Comparison of ENCODE assay signal across 1 cellular context in the genomic region with DNA sequence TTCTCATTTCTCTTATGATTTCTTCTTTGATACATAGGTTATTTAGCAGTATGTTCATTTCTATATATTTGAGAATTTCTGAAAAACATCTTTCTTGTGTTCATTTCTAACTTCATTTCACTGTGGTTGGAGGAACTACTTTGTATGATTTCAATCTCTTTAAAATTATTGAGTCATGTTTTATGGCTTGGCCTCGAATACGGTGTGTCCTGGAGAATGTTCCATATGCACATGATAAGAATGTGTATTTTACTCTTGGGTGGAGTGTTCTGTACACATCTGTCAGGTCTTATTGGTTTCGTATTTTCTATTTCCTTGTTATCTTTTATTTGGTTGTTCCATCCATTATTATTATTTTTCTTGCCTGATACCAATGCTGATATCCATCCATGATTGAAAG.
TF ChIP-seq lines count a peak whose summit lies in the region.

No MANE protein-coding gene starts in this region.

TF ChIP-seq in GM23338, 12 proteins besides CTCF, POLR2A, EP300 and RAD21:
- TF ChIP-seq, protein P1, sequence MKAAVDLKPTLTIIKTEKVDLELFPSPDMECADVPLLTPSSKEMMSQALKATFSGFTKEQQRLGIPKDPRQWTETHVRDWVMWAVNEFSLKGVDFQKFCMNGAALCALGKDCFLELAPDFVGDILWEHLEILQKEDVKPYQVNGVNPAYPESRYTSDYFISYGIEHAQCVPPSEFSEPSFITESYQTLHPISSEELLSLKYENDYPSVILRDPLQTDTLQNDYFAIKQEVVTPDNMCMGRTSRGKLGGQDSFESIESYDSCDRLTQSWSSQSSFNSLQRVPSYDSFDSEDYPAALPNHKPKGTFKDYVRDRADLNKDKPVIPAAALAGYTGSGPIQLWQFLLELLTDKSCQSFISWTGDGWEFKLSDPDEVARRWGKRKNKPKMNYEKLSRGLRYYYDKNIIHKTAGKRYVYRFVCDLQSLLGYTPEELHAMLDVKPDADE (IDR thresholded peaks at IDR 0.05), result no peak
- TF ChIP-seq POLR2AphosphoS5 (IDR thresholded peaks at IDR 0.05; ENCODE audit: low read depth), result no peak
- TF ChIP-seq, protein P2, sequence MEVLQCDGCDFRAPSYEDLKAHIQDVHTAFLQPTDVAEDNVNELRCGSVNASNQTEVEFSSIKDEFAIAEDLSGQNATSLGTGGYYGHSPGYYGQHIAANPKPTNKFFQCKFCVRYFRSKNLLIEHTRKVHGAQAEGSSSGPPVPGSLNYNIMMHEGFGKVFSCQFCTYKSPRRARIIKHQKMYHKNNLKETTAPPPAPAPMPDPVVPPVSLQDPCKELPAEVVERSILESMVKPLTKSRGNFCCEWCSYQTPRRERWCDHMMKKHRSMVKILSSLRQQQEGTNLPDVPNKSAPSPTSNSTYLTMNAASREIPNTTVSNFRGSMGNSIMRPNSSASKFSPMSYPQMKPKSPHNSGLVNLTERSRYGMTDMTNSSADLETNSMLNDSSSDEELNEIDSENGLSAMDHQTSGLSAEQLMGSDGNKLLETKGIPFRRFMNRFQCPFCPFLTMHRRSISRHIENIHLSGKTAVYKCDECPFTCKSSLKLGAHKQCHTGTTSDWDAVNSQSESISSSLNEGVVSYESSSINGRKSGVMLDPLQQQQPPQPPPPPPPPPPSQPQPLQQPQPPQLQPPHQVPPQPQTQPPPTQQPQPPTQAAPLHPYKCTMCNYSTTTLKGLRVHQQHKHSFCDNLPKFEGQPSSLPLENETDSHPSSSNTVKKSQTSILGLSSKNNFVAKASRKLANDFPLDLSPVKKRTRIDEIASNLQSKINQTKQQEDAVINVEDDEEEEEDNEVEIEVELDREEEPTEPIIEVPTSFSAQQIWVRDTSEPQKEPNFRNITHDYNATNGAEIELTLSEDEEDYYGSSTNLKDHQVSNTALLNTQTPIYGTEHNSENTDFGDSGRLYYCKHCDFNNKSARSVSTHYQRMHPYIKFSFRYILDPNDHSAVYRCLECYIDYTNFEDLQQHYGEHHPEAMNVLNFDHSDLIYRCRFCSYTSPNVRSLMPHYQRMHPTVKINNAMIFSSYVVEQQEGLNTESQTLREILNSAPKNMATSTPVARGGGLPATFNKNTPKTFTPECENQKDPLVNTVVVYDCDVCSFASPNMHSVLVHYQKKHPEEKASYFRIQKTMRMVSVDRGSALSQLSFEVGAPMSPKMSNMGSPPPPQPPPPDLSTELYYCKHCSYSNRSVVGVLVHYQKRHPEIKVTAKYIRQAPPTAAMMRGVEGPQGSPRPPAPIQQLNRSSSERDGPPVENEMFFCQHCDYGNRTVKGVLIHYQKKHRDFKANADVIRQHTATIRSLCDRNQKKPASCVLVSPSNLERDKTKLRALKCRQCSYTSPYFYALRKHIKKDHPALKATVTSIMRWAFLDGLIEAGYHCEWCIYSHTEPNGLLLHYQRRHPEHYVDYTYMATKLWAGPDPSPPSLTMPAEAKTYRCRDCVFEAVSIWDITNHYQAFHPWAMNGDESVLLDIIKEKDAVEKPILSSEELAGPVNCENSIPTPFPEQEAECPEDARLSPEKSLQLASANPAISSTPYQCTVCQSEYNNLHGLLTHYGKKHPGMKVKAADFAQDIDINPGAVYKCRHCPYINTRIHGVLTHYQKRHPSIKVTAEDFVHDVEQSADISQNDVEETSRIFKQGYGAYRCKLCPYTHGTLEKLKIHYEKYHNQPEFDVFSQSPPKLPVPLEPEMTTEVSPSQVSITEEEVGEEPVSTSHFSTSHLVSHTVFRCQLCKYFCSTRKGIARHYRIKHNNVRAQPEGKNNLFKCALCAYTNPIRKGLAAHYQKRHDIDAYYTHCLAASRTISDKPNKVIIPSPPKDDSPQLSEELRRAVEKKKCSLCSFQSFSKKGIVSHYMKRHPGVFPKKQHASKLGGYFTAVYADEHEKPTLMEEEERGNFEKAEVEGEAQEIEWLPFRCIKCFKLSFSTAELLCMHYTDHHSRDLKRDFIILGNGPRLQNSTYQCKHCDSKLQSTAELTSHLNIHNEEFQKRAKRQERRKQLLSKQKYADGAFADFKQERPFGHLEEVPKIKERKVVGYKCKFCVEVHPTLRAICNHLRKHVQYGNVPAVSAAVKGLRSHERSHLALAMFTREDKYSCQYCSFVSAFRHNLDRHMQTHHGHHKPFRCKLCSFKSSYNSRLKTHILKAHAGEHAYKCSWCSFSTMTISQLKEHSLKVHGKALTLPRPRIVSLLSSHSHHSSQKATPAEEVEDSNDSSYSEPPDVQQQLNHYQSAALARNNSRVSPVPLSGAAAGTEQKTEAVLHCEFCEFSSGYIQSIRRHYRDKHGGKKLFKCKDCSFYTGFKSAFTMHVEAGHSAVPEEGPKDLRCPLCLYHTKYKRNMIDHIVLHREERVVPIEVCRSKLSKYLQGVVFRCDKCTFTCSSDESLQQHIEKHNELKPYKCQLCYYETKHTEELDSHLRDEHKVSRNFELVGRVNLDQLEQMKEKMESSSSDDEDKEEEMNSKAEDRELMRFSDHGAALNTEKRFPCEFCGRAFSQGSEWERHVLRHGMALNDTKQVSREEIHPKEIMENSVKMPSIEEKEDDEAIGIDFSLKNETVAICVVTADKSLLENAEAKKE (CRISPR knock-in tag; IDR thresholded peaks at IDR 0.05), result no peak
- TF ChIP-seq JUNB (IDR thresholded peaks at IDR 0.05; ENCODE audit: unreplicated experiment), result no peak
- no peak for TF ChIP-seq ZNF114 (CRISPR knock-in tag; IDR thresholded peaks at IDR 0.05)
- TF ChIP-seq, protein P3, sequence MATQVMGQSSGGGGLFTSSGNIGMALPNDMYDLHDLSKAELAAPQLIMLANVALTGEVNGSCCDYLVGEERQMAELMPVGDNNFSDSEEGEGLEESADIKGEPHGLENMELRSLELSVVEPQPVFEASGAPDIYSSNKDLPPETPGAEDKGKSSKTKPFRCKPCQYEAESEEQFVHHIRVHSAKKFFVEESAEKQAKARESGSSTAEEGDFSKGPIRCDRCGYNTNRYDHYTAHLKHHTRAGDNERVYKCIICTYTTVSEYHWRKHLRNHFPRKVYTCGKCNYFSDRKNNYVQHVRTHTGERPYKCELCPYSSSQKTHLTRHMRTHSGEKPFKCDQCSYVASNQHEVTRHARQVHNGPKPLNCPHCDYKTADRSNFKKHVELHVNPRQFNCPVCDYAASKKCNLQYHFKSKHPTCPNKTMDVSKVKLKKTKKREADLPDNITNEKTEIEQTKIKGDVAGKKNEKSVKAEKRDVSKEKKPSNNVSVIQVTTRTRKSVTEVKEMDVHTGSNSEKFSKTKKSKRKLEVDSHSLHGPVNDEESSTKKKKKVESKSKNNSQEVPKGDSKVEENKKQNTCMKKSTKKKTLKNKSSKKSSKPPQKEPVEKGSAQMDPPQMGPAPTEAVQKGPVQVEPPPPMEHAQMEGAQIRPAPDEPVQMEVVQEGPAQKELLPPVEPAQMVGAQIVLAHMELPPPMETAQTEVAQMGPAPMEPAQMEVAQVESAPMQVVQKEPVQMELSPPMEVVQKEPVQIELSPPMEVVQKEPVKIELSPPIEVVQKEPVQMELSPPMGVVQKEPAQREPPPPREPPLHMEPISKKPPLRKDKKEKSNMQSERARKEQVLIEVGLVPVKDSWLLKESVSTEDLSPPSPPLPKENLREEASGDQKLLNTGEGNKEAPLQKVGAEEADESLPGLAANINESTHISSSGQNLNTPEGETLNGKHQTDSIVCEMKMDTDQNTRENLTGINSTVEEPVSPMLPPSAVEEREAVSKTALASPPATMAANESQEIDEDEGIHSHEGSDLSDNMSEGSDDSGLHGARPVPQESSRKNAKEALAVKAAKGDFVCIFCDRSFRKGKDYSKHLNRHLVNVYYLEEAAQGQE (IDR thresholded peaks at IDR 0.05; ENCODE audit: unreplicated experiment), result no peak
- no peak for TF ChIP-seq NANOG (IDR thresholded peaks at IDR 0.05; ENCODE audit: borderline replicate concordance)
- TF ChIP-seq EZH2phosphoT487 (IDR thresholded peaks at IDR 0.05; ENCODE audit: unreplicated experiment), result no peak
- no peak for TF ChIP-seq CREB1 (CRISPR knock-in tag; IDR thresholded peaks at IDR 0.05; ENCODE audit: low read depth)
- TF ChIP-seq ZNF331 (CRISPR knock-in tag; IDR thresholded peaks at IDR 0.05; ENCODE audit: low read depth), result no peak
- TF ChIP-seq EZH2 (IDR thresholded peaks at IDR 0.05; ENCODE audit: low read depth, unreplicated experiment), result no peak
- TF ChIP-seq STAT1 (IDR thresholded peaks at IDR 0.05; ENCODE audit: unreplicated experiment), result no peak
